11 cellular contexts compared by ENCODE assay signal in the genomic region with DNA sequence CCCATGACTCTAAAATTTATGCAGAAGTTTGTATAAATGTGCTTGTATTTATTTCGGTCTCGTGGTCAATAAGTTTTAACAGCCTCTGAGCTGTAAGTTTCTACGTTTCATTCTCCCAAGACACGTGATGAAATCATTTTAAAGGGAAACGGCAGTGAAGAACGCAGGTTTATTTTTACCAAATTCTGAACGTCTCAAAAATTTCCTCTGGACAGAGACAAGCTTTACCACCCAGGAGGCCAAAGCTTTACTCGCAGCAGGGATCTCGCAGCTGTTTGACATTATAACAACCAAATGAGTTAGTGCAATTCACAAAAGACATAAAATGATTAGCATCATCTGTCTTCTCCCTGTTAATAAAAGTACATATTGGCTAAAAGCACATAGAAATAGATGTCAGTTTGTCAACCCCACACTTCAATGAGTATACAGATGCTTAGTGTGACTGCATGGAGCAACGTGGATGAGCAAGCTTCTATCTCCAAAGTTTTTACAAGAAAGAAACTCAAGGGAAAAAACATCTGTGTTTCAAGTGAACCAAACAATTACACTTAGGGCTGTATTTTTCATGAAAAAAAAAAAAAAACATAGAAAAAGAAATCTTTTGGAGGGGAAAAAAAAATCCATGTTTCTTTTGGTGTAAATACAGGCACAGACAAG. TPM values are rescaled to one million over a fixed set of nuclear protein-coding genes. Genes with fewer than 3 reads are reported as not detected.
DNase-seq lines count a peak whose midpoint lies in the region; ATAC-seq and TF ChIP-seq lines count a peak whose summit lies in the region.
"Had no signal": no experiment of that assay in that cellular context is flagged by ENCODE, and none has a peak within 500 bp of the region (broad histone marks: within the 10 kb centered on the region; RNA-seq: fewer than 3 reads in every experiment).

No MANE protein-coding gene starts in this region.

- H4K8ac ChIP-seq in trophoblast cell (ENCODE audit: low read depth, low read length), result no peak overlapping the region

- H3K79me1 ChIP-seq in trophoblast cell (ENCODE audit: low read length), result peaks cover 23% of the 10 kb centered on the region

- H4K12ac ChIP-seq in trophoblast cell (ENCODE audit: low read depth, low read length), result no peak overlapping the region

- peaks cover 30% of the 10 kb centered on the region for H3K79me2 ChIP-seq in trophoblast cell (ENCODE audit: control insufficient read depth, insufficient read depth, low read length, poor library complexity)

- no peak overlapping the region for H3K18ac ChIP-seq in trophoblast cell (ENCODE audit: low read length)

- no peak overlapping the region for H4K91ac ChIP-seq in trophoblast cell (ENCODE audit: low read depth, low read length)

- no peak overlapping the region for H2AFZ ChIP-seq in trophoblast cell (ENCODE audit: insufficient read depth, low read length, poor library complexity)

- DNase-seq in AG04450 (ENCODE audit: low read depth, low spot score), result no peak
- peak; percentile 14 for DNase-seq in fibroblast of mammary gland (ENCODE audit: low read depth)
- DNase-seq in trophoblast cell, result no peak
- DNase-seq in SK-N-DZ (ENCODE audit: low spot score), result no peak
- DNase-seq: activated CD4-positive, CD25-positive, alpha-beta regulatory T cell treated with anti-CD3 and anti-CD28 coated beads, Interleukin-2, amount 50 U/mL, for 72 hours; KG1; NCI-H2029 had no signal

- peaks cover 8 to 10% of the 10 kb centered on the region in 2 experiments for H3K36me3 ChIP-seq in trophoblast cell (ENCODE audit: control insufficient read depth in 1 of 2, insufficient read depth in 2 of 2, low read length in 2 of 2)

- no peaks in the 10 kb centered on the region for H3K27me3 ChIP-seq in AG04450 (ENCODE audit: control insufficient read depth, insufficient read depth, low read length)
- H3K27me3 ChIP-seq in trophoblast cell (ENCODE audit: insufficient read depth, low read length), result no peaks in the 10 kb centered on the region

- peaks cover 0 to 2% of the 10 kb centered on the region in 2 experiments for H3K4me1 ChIP-seq in trophoblast cell (ENCODE audit: control insufficient read depth in 1 of 2, insufficient read depth in 2 of 2, low read length in 2 of 2)

- H3K27ac ChIP-seq in AG04450 (ENCODE audit: low read depth, low read length), result peak overlapping the region; percentile 33
- no peak overlapping the region for H3K27ac ChIP-seq in trophoblast cell (ENCODE audit: low read depth, low read length)

- H3K23ac ChIP-seq in trophoblast cell (ENCODE audit: low read length), result no peak overlapping the region

- POLR2A ChIA-PET in AG04450 (lab: Yijun Ruan, JAX), result interaction anchor here (0.7 kb wide), 1 partner anchor 275 kb away, joined by 3 read pairs; no protein-coding TSS in a partner anchor

- H3K4me2 ChIP-seq in trophoblast cell (ENCODE audit: low read length), result peak overlapping the region; percentile 75

- ATAC-seq in GM18520 (IDR thresholded peaks at IDR 0.05; ENCODE audit: unreplicated experiment) (no peak), GM21723 (IDR thresholded peaks at IDR 0.05; ENCODE audit: unreplicated experiment) (no peak), HG03280 (IDR thresholded peaks at IDR 0.05; ENCODE audit: unreplicated experiment) (no peak)

- no peak overlapping the region for H2BK12ac ChIP-seq in trophoblast cell (ENCODE audit: low read length)

- no peak overlapping the region for H2BK120ac ChIP-seq in trophoblast cell (ENCODE audit: insufficient read depth, low read length, poor library complexity)

- H3K4ac ChIP-seq in trophoblast cell (ENCODE audit: low read depth, low read length), result peak overlapping the region; percentile 64

- no peaks in the 10 kb centered on the region; the same call in 1 of the 2 replicates for H3K9me3 ChIP-seq in AG04450 (ENCODE audit: control insufficient read depth, insufficient read depth, low read length)
- H3K9me3 ChIP-seq in trophoblast cell (ENCODE audit: insufficient read depth, low read depth, low read length), result no peaks in the 10 kb centered on the region

- H2AK5ac ChIP-seq in trophoblast cell (ENCODE audit: low read length), result no peak overlapping the region

- H3K4me3 ChIP-seq in AG04450 (ENCODE audit: low read depth, low read length) (peak overlapping the region; percentile 82), WI38 (ENCODE audit: low read depth, low read length) (peak overlapping the region; percentile 94), fibroblast of mammary gland (ENCODE audit: control insufficient read depth, low read depth, low read length) (no peak overlapping the region), trophoblast cell (ENCODE audit: low read depth, low read length) (no peak overlapping the region)

- TF ChIP-seq CTCF in AG04450 (IDR thresholded peaks at IDR 0.05; ENCODE audit: low read depth, low read length) (no peak), WI38 (IDR thresholded peaks at IDR 0.05; ENCODE audit: low read depth, low read length) (no peak), fibroblast of mammary gland (conservative IDR thresholded peaks at IDR 0.05; ENCODE audit: control insufficient read depth, insufficient read depth, low read depth, low read length) (no peak)

- no peak overlapping the region for H3K9ac ChIP-seq in trophoblast cell (ENCODE audit: low read length)

- H3K14ac ChIP-seq in trophoblast cell (ENCODE audit: low read length), result no peak overlapping the region

- no CpG with 5 or more reads among the region's 10 CpGs for WGBS in trophoblast cell (ENCODE audit: extremely low coverage, insufficient coverage, insufficient read length)

- H2BK5ac ChIP-seq in trophoblast cell (ENCODE audit: low read depth, low read length, poor library complexity), result no peak overlapping the region

- CTCF ChIA-PET in AG04450 (lab: Charles Lee), result interaction anchor here (0.6 to 2.7 kb wide), 61 partner anchors 9 to 1656 kb away, joined by 3 to 19 read pairs (median 4); no protein-coding TSS in a partner anchor

RNA-seq across cellular contexts. Expression of a gene that starts 2.5 kb away (rescaled TPM):
- polyA plus RNA-seq in AG04450 (2011; rRNA removed), result 28.0 and 31.8 TPM in 2 replicates
- polyA minus RNA-seq in AG04450 (2011; rRNA and poly(A)+ RNA removed), result 165 and 221 TPM in 2 replicates
- polyA plus RNA-seq in trophoblast cell (2013), result 57.6 and 63.3 TPM in 2 replicates
- polyA plus RNA-seq in SK-N-DZ (2014; cell fraction: cytosol; rRNA removed), result 8.1 TPM in 2 replicates
- 3.1 and 4.5 TPM in 2 replicates for polyA plus RNA-seq in SK-N-DZ (2014; cell fraction: nucleus; rRNA removed)

Comparison
In these comparisons a context has a peak if more than half of its experiments do, and no peak if none do; other contexts are left out.
1. H3K4me3 ChIP-seq: peak in AG04450 (single experiment) and WI38 (single experiment); none in fibroblast of mammary gland (single experiment) and trophoblast cell (single experiment).